Comparison of ENCODE assay signal across 8 cellular contexts in genomic region chr9:1049641-1050040, GRCh38. TPM values are rescaled to one million over a fixed set of nuclear protein-coding genes. Genes with fewer than 3 reads are reported as not detected.
DNase-seq lines count a peak whose midpoint lies in the region; ATAC-seq, FAIRE-seq and TF ChIP-seq lines count a peak whose summit lies in the region.

No MANE protein-coding gene starts in this region.

- H3K36me3 ChIP-seq in lower lobe of right lung (no peaks in the 10 kb centered on the region), thymus (ENCODE audit: control insufficient read depth, insufficient read depth) (no peaks in the 10 kb centered on the region)

- no peak for TF ChIP-seq POLR2A in H54 (IDR thresholded peaks at IDR 0.05; ENCODE audit: low read depth, low read length)
- no peak for TF ChIP-seq POLR2A in GM12891 (IDR thresholded peaks at IDR 0.05; ENCODE audit: low read depth, low read length)

- H3K36me3 Mint-ChIP-seq in activated T-cell treated with anti-CD3 and anti-CD28 coated beads, Interleukin-2, amount 50 U/mL, for 4 hours (ENCODE audit: insufficient read depth) = peaks cover 3% of the 10 kb centered on the region
- H3K36me3 Mint-ChIP-seq in WTC11 = peaks cover 3% of the 10 kb centered on the region; the same call in 1 of the 2 replicates

- TF ChIP-seq CTCF in WTC11 (IDR thresholded peaks at IDR 0.05) = no peak
- no peak for TF ChIP-seq CTCF in lower lobe of right lung (IDR thresholded peaks at IDR 0.05)

- intact Hi-C loops in lower lobe of right lung (cut with DNase I) = no loop called here

- H3K4me1 Mint-ChIP-seq in activated T-cell treated with anti-CD3 and anti-CD28 coated beads, Interleukin-2, amount 50 U/mL, for 4 hours (ENCODE audit: low read depth) = peaks cover 53% of the 10 kb centered on the region
- peaks cover 62% of the 10 kb centered on the region for H3K4me1 Mint-ChIP-seq in WTC11

- no peak overlapping the region for H3K27ac Mint-ChIP-seq in WTC11

- H3K27ac ChIP-seq in lower lobe of right lung (no peak overlapping the region), thymus (ENCODE audit: low read depth) (peak overlapping the region; percentile 19)

- H3K9me3 Mint-ChIP-seq in activated T-cell treated with anti-CD3 and anti-CD28 coated beads, Interleukin-2, amount 50 U/mL, for 4 hours = no peaks in the 10 kb centered on the region
- H3K9me3 Mint-ChIP-seq in WTC11 = no peaks in the 10 kb centered on the region

- 9% methylated on average over 12 of the region's 12 CpGs for WGBS in thymus

- H3K4me3 ChIP-seq in lower lobe of right lung (peak overlapping the region; percentile 47), thymus (ENCODE audit: low read length) (no peak overlapping the region)

- DNase-seq in activated T-cell treated with anti-CD3 and anti-CD28 coated beads, Interleukin-2, amount 50 U/mL, for 4 hours = no peak
- no peak for DNase-seq in activated T-cell treated with anti-CD3 and anti-CD28 coated beads for 4 hours
- no peak for DNase-seq in WTC11 (ENCODE audit: low spot score)
- DNase-seq in lower lobe of right lung = no peak
- DNase-seq in H54 (ENCODE audit: insufficient read length, low spot score) = no peak
- no peak for DNase-seq in GM12891 (ENCODE audit: insufficient read length, low spot score)

- H3K9me3 ChIP-seq in lower lobe of right lung = no peaks in the 10 kb centered on the region
- H3K9me3 ChIP-seq in thymus (ENCODE audit: control insufficient read depth) = peaks cover 1% of the 10 kb centered on the region

- H3K4me1 ChIP-seq in lower lobe of right lung = peaks cover 58% of the 10 kb centered on the region
- H3K4me1 ChIP-seq in thymus (ENCODE audit: control insufficient read depth, insufficient read depth, low read length) = no peaks in the 10 kb centered on the region

- H3K27me3 Mint-ChIP-seq in activated T-cell treated with anti-CD3 and anti-CD28 coated beads, Interleukin-2, amount 50 U/mL, for 4 hours (ENCODE audit: low read depth) = peaks cover 86% of the 10 kb centered on the region
- H3K27me3 Mint-ChIP-seq in WTC11 (ENCODE audit: low read depth) = peaks cover 99% of the 10 kb centered on the region

- FAIRE-seq in H54 (lab: Jason Lieb, UNC) = no peak
- no peak for FAIRE-seq in GM12891 (lab: Jason Lieb, UNC)

- no peak for ATAC-seq in activated T-cell treated with anti-CD3 and anti-CD28 coated beads, Interleukin-2, amount 50 U/mL, for 4 hours
- ATAC-seq in WTC11 (no peak), lower lobe of right lung (no peak), GM21423 (IDR thresholded peaks at IDR 0.05; ENCODE audit: unreplicated experiment) (no peak)

- CTCF ChIA-PET in WTC11 (lab: Charles Lee) = interaction anchor here (1.0 to 1.1 kb wide), 3 partner anchors 45 to 352 kb away, joined by 3 read pairs; partner anchors contain the start of gene DMRT3

- peaks cover 100% of the 10 kb centered on the region for H3K27me3 ChIP-seq in lower lobe of right lung (ENCODE audit: low read depth)
- peaks cover 83% of the 10 kb centered on the region for H3K27me3 ChIP-seq in thymus (ENCODE audit: control insufficient read depth, insufficient read depth)

- peak overlapping the region; percentile 53 for H3K4me3 Mint-ChIP-seq in activated T-cell treated with anti-CD3 and anti-CD28 coated beads, Interleukin-2, amount 50 U/mL, for 4 hours
- H3K4me3 Mint-ChIP-seq in WTC11 = peak overlapping the region; percentile 69

- POLR2A ChIA-PET in WTC11 (lab: Charles Lee) = interaction anchor here (1.0 kb wide), 1 partner anchor 140 kb away, joined by 3 read pairs; no protein-coding TSS in a partner anchor

TF ChIP-seq in WTC11, 78 proteins besides CTCF, POLR2A, EP300 and RAD21 (continues in another document):
- TF ChIP-seq IRF2 (CRISPR knock-in tag; IDR thresholded peaks at IDR 0.05; ENCODE audit: borderline replicate concordance, low read depth) (no peak), ELF4 (CRISPR knock-in tag; IDR thresholded peaks at IDR 0.05; ENCODE audit: low read depth) (no peak), ETV6 (CRISPR knock-in tag; IDR thresholded peaks at IDR 0.05) (no peak), SMAD4 (CRISPR knock-in tag; IDR thresholded peaks at IDR 0.05) (no peak), ZMAT4 (CRISPR knock-in tag; IDR thresholded peaks at IDR 0.05) (no peak), HMGXB4 (CRISPR knock-in tag; IDR thresholded peaks at IDR 0.05) (no peak), E2F5 (CRISPR knock-in tag; IDR thresholded peaks at IDR 0.05) (no peak), NR2C2 (CRISPR knock-in tag; IDR thresholded peaks at IDR 0.05) (no peak), NFE2L1 (CRISPR knock-in tag; IDR thresholded peaks at IDR 0.05) (no peak)

TF ChIP-seq in GM12891, 5 proteins besides CTCF, POLR2A, EP300 and RAD21:
- TF ChIP-seq SPI1 (IDR thresholded peaks at IDR 0.05; ENCODE audit: low read depth, low read length) (no peak), PAX5 (IDR thresholded peaks at IDR 0.05; ENCODE audit: insufficient read depth, low read length, severe bottlenecking) (no peak), POLR2AphosphoS5 (IDR thresholded peaks at IDR 0.05; ENCODE audit: low read depth, low read length) (no peak), POU2F2 (IDR thresholded peaks at IDR 0.05; ENCODE audit: low read depth, low read length) (no peak), TAF1 (IDR thresholded peaks at IDR 0.05; ENCODE audit: low read depth, low read length) (no peak)

RNA-seq across cellular contexts. Expression of gene DMRT2, which starts 0.5 kb away (rescaled TPM):
- total RNA-seq in activated T-cell treated with anti-CD3 and anti-CD28 coated beads, Interleukin-2, amount 50 U/mL, for 4 hours = not detected
- not detected in 3 replicates for total RNA-seq in WTC11 (2021)
- 0.86 TPM for total RNA-seq in lower lobe of right lung
- 35.2 TPM for polyA plus RNA-seq in thymus
- polyA plus RNA-seq in GM12891 (2012; ENCODE audit: low read depth, missing spikeins) = not detected
